21 cellular contexts compared by ENCODE assay signal in the genomic region with DNA sequence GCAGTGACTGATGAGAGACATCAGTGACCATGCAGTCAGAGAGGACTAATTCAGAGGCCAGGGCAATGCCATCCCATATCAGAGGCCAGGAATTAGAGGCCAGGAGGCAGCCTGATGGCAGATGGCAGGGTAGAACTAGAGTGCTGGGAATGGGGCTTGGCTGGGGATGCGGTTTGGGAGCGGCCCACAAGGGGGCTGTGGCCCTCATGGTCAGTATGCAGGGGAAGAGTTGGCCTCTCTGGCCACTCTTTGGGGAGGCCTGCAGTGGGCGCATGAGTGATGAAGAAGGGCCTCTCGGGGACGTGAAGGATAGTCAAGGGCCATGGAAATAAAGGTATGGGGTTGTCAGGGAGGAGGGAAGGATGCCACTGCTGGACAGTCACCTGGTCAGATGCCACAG.
"Had no signal": no experiment of that assay in that cellular context is flagged by ENCODE, and none has a peak within 500 bp of the region (broad histone marks: within the 10 kb centered on the region; RNA-seq: fewer than 3 reads in every experiment).

No MANE protein-coding gene starts in this region.

- H3K27ac Mint-ChIP-seq: activated CD4-positive, alpha-beta memory T cell treated with anti-CD3 and anti-CD28 coated beads, Interleukin-2, amount 10 ng/mL, durations not matched to agents 7 days and 5 days; stimulated activated naive B cell treated with anti-CD40 and anti-IgM and Interleukin-4, amounts not matched to agents 10 μg/mL and 1 μg/mL and 100 μg/mL, for 72 hours had no signal

- H3K4me2 ChIP-seq: smooth muscle cell had no signal

- H3K4me1 Mint-ChIP-seq: activated CD4-positive, alpha-beta memory T cell treated with anti-CD3 and anti-CD28 coated beads, Interleukin-2, amount 10 ng/mL, durations not matched to agents 7 days and 5 days had no signal

- ATAC-seq: activated naive CD4-positive, alpha-beta T cell treated with anti-CD3 and anti-CD28 coated beads, Interleukin-2, amount 50 U/mL, for 72 hours; heart right ventricle; left lobe of liver; stimulated activated naive B cell treated with anti-CD40 and anti-IgM and Interleukin-4, amounts not matched to agents 10 μg/mL and 1 μg/mL and 100 μg/mL, for 72 hours; T-helper 17 cell had no signal

- H3K36me3 ChIP-seq: colonic mucosa, sigmoid colon, vagina had no signal

- H3K4me3 Mint-ChIP-seq: activated CD4-positive, alpha-beta memory T cell treated with anti-CD3 and anti-CD28 coated beads, Interleukin-2, amount 10 ng/mL, durations not matched to agents 7 days and 5 days; brain; naive B cell; stimulated activated naive B cell treated with anti-CD40 and anti-IgM and Interleukin-4, amounts not matched to agents 10 μg/mL and 1 μg/mL and 100 μg/mL, for 72 hours; T-helper 17 cell had no signal

- DNase-seq: activated CD4-positive, alpha-beta memory T cell treated with anti-CD3 and anti-CD28 coated beads, Interleukin-2, amount 10 ng/mL, durations not matched to agents 7 days and 5 days; activated CD4-positive, alpha-beta T cell treated with anti-CD3 and anti-CD28 coated beads for 48 hours; activated CD4-positive, CD25-positive, alpha-beta regulatory T cell; activated gamma-delta T cell; activated T-cell treated with anti-CD3 and anti-CD28 coated beads for 4 hours; aorta; colonic mucosa; heart right ventricle; naive B cell; sigmoid colon; stimulated activated CD4-positive, alpha-beta T cell treated with anti-CD3 and anti-CD28 coated beads, Interleukin-15, amount 100 ng/mL, for 24 hours; stimulated activated naive B cell treated with anti-CD40 and anti-IgM and Interleukin-4, amounts not matched to agents 10 μg/mL and 1 μg/mL and 100 μg/mL, for 72 hours; T-helper 17 cell; transverse colon had no signal

- H3K4me1 ChIP-seq: colonic mucosa, sigmoid colon, vagina had no signal

- H3K4me3 ChIP-seq: colonic mucosa, heart right ventricle, lung, sigmoid colon, smooth muscle cell, transverse colon, vagina had no signal

- H3K27ac ChIP-seq: colonic mucosa, epithelial cell of prostate, heart right ventricle, sigmoid colon, transverse colon, vagina had no signal

- H3K9me3 ChIP-seq: colonic mucosa, vagina had no signal

- H3K27me3 Mint-ChIP-seq: activated CD4-positive, alpha-beta memory T cell treated with anti-CD3 and anti-CD28 coated beads, Interleukin-2, amount 10 ng/mL, durations not matched to agents 7 days and 5 days; brain; naive B cell; stimulated activated naive B cell treated with anti-CD40 and anti-IgM and Interleukin-4, amounts not matched to agents 10 μg/mL and 1 μg/mL and 100 μg/mL, for 72 hours; T-helper 17 cell had no signal

- H3K27me3 ChIP-seq: colonic mucosa, heart right ventricle, sigmoid colon, transverse colon, vagina had no signal
